In genomic region chr10:3248526-3249255, GRCh38 we compare ENCODE assay signal across 1 cellular context.
TF ChIP-seq lines count a peak whose summit lies in the region.

No MANE protein-coding gene starts in this region.

TF ChIP-seq in HEK293, 187 proteins besides CTCF, POLR2A, EP300 and RAD21 (continued from another document):
- 0 out of 2 replicates have a peak, but pooled peaks have one; percentile 19 for TF ChIP-seq PRDM10 (tag by site-specific recombination; IDR thresholded peaks at IDR 0.05)
TF ChIP-seq in HEK293: peak in this region for 13.
